19 cellular contexts compared by ENCODE assay signal in the genomic region with DNA sequence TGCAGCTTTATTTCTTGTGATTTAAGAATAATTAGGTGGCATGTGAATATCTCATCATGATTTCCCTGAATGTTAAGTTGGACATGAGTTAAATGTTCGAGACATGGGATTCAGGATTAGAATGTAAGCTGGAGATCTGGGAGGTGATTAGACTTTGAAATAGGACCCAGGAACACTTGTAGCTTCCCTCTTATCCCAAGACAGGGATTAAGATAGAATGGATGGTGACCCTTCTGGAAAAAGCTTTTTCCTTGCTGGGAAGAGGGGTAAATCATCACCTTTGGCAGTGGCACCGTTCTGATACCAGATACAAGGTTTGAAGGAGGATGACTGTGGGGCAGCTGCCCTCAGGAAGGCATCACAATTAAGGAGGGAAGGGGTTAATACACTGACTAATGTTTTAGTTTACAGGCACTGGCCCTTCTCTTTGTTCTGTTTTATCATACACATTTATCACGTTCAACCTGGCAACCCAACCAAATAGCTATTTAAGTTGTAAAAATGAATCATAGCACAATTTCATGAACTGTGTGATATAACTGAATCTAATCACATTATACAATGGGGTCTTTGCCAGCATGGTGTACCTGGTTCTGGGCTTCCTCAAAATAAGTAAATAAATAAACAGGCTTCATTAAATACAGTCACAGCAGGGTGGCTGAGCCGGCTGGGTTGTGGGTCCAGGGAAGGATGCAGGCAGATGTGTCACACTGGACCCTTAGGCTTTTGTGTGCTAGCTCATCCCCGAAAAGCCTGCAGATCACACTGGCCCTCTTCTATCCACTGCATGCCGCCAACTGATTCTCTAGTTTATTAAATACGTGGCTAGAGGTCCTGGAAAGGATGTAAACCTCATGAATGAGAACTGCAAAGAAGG.
DNase-seq lines count a peak whose midpoint lies in the region; ATAC-seq and TF ChIP-seq lines count a peak whose summit lies in the region.
"Had no signal": no experiment of that assay in that cellular context is flagged by ENCODE, and none has a peak within 500 bp of the region (broad histone marks: within the 10 kb centered on the region; RNA-seq: fewer than 3 reads in every experiment).

No MANE protein-coding gene starts in this region.

- intact Hi-C loops in transverse colon (cut with DNase I; ENCODE audit: low total_unique reads): no loop called here

- H3K27me3 ChIP-seq in transverse colon: no peaks in the 10 kb centered on the region

- TF ChIP-seq CTCF in transverse colon (IDR thresholded peaks at IDR 0.05) (no peak), type B pancreatic cell (conservative IDR thresholded peaks at IDR 0.05) (no peak), endothelial cell (IDR thresholded peaks at IDR 0.05; ENCODE audit: unreplicated experiment) (no peak)

- CTCF ChIA-PET in HEK293T (lab: Yijun Ruan, JAX): no interaction called here

- peaks cover 0 to 23% (median 3%) of the 10 kb centered on the region in 4 donors for H3K4me1 ChIP-seq in transverse colon

- in situ Hi-C loops in transverse colon (cut with MboI; ENCODE audit: low pct_ligation_motif_present in 1 of 4, low pct_unique_long_range_greater_than_20kb in 1 of 4, low sequenced_read_pairs in 3 of 4): loop anchor here in 2 of 4 donors (25.0 kb wide), 1 partner anchor 232 kb away; the partner anchor contains the start of gene ZNF503 (in 2 of the 2)

- POLR2A ChIA-PET in HEK293T (lab: Yijun Ruan, JAX): interaction anchor here (0.8 to 1.3 kb wide), 2 partner anchors 239 to 242 kb away, joined by 3 to 6 read pairs; partner anchors contain the start of gene ZNF503

- WGBS in transverse colon (ENCODE audit: low coverage in 1 of 2), 2 donors: 44 to 51% methylated on average over 5 to 7 of the region's 7 CpGs

- H3K36me3 ChIP-seq in transverse colon: no peaks in the 10 kb centered on the region

- ATAC-seq in SK-N-SH treated with all-trans-retinoic acid at 6 μM for 48 hours: peak; percentile 19; the same call in 1 of the 3 replicates
- no peak for ATAC-seq in GM21717 (IDR thresholded peaks at IDR 0.05; ENCODE audit: unreplicated experiment)
- ATAC-seq: HCT116, K562 had no signal

- H3K9me3 ChIP-seq in transverse colon: no peaks in the 10 kb centered on the region

- no peak for TF ChIP-seq EP300 in transverse colon (IDR thresholded peaks at IDR 0.05; ENCODE audit: low read depth)

- TF ChIP-seq POLR2A in transverse colon (IDR thresholded peaks at IDR 0.05): no peak

- H3K27me3 Mint-ChIP-seq in type B pancreatic cell (peaks cover 70% of the 10 kb centered on the region), endothelial cell (ENCODE audit: unreplicated experiment) (no peaks in the 10 kb centered on the region)

- H3K4me1 Mint-ChIP-seq in type B pancreatic cell (ENCODE audit: unreplicated experiment): peaks cover 54% of the 10 kb centered on the region
- peaks cover 5% of the 10 kb centered on the region for H3K4me1 Mint-ChIP-seq in endothelial cell (ENCODE audit: unreplicated experiment)

- H3K9me3 Mint-ChIP-seq in type B pancreatic cell: no peaks in the 10 kb centered on the region
- H3K9me3 Mint-ChIP-seq in endothelial cell (ENCODE audit: unreplicated experiment): no peaks in the 10 kb centered on the region
- H3K9me3 Mint-ChIP-seq: CD4-positive, alpha-beta T cell had no signal

- DNase-seq in NCI-H748 (lab: John Stamatoyannopoulos, UW; ENCODE audit: unreplicated experiment) (peak; percentile 5), NCI-H748 treated with DMSO at 0.1 percent for 48 hours (lab: John Stamatoyannopoulos, UW) (no peak), HEK293T (ENCODE audit: extremely low spot score) (no peak), transverse colon (peak; percentile 17), type B pancreatic cell (ENCODE audit: extremely low spot score, unreplicated experiment) (no peak), endothelial cell (ENCODE audit: low spot score) (no peak)
- DNase-seq: 8988T; CD4-positive, alpha-beta T cell; DMS153; DMS79; GDM1; GOT3; H7; IMR-90 had no signal

- H3K4me3 Mint-ChIP-seq in type B pancreatic cell (no peak overlapping the region), endothelial cell (ENCODE audit: unreplicated experiment) (no peak overlapping the region)
- H3K4me3 Mint-ChIP-seq: CD4-positive, alpha-beta T cell had no signal

- H3K27ac Mint-ChIP-seq in type B pancreatic cell: no peak overlapping the region
- no peak overlapping the region for H3K27ac Mint-ChIP-seq in endothelial cell (ENCODE audit: unreplicated experiment)
- H3K27ac Mint-ChIP-seq: CD4-positive, alpha-beta T cell had no signal

- no peak overlapping the region for H3K4me3 ChIP-seq in transverse colon
- H3K4me3 ChIP-seq: K562 had no signal

- H3K36me3 Mint-ChIP-seq in type B pancreatic cell (no peaks in the 10 kb centered on the region), endothelial cell (ENCODE audit: low read depth, unreplicated experiment) (peaks cover 4% of the 10 kb centered on the region)

- H3K27ac ChIP-seq in transverse colon: no peak overlapping the region
- H3K27ac ChIP-seq: C4-2B had no signal

TF ChIP-seq in HEK293T, 16 proteins besides CTCF, POLR2A, EP300 and RAD21:
- no peak for TF ChIP-seq LEF1 (IDR thresholded peaks at IDR 0.05; ENCODE audit: borderline replicate concordance)
- TF ChIP-seq, protein P1, sequence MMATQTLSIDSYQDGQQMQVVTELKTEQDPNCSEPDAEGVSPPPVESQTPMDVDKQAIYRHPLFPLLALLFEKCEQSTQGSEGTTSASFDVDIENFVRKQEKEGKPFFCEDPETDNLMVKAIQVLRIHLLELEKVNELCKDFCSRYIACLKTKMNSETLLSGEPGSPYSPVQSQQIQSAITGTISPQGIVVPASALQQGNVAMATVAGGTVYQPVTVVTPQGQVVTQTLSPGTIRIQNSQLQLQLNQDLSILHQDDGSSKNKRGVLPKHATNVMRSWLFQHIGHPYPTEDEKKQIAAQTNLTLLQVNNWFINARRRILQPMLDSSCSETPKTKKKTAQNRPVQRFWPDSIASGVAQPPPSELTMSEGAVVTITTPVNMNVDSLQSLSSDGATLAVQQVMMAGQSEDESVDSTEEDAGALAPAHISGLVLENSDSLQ (IDR thresholded peaks at IDR 0.05): peak; percentile 33; the same call in 1 of the 2 replicates

TF ChIP-seq in SK-N-SH treated with all-trans-retinoic acid at 6 μM for 48 hours, 23 proteins besides CTCF, POLR2A, EP300 and RAD21:
- no peak for TF ChIP-seq SNAI2 (CRISPR knock-in tag; IDR thresholded peaks at IDR 0.05)
- TF ChIP-seq POU6F1 (CRISPR knock-in tag; IDR thresholded peaks at IDR 0.05; ENCODE audit: borderline replicate concordance, low read depth): no peak
- peak; percentile 62; the same call in 1 of the 2 replicates for TF ChIP-seq TCF4 (CRISPR knock-in tag; IDR thresholded peaks at IDR 0.05; ENCODE audit: borderline replicate concordance)
- no peak for TF ChIP-seq OSR1 (CRISPR knock-in tag; IDR thresholded peaks at IDR 0.05)
- TF ChIP-seq, protein P2, sequence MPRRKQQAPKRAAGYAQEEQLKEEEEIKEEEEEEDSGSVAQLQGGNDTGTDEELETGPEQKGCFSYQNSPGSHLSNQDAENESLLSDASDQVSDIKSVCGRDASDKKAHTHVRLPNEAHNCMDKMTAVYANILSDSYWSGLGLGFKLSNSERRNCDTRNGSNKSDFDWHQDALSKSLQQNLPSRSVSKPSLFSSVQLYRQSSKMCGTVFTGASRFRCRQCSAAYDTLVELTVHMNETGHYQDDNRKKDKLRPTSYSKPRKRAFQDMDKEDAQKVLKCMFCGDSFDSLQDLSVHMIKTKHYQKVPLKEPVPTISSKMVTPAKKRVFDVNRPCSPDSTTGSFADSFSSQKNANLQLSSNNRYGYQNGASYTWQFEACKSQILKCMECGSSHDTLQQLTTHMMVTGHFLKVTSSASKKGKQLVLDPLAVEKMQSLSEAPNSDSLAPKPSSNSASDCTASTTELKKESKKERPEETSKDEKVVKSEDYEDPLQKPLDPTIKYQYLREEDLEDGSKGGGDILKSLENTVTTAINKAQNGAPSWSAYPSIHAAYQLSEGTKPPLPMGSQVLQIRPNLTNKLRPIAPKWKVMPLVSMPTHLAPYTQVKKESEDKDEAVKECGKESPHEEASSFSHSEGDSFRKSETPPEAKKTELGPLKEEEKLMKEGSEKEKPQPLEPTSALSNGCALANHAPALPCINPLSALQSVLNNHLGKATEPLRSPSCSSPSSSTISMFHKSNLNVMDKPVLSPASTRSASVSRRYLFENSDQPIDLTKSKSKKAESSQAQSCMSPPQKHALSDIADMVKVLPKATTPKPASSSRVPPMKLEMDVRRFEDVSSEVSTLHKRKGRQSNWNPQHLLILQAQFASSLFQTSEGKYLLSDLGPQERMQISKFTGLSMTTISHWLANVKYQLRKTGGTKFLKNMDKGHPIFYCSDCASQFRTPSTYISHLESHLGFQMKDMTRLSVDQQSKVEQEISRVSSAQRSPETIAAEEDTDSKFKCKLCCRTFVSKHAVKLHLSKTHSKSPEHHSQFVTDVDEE (CRISPR knock-in tag; IDR thresholded peaks at IDR 0.05): 0 out of 2 replicates have a peak, but pooled peaks have one; percentile 31
- no peak for TF ChIP-seq PPARA (CRISPR knock-in tag; IDR thresholded peaks at IDR 0.05; ENCODE audit: borderline replicate concordance)
- TF ChIP-seq ZC3H10 (CRISPR knock-in tag; IDR thresholded peaks at IDR 0.05): no peak
- TF ChIP-seq ISL1 (CRISPR knock-in tag; IDR thresholded peaks at IDR 0.05): peak; percentile 56
- no peak for TF ChIP-seq BACH2 (CRISPR knock-in tag; IDR thresholded peaks at IDR 0.05; ENCODE audit: borderline replicate concordance)

Comparison
In these comparisons a context has a peak if more than half of its experiments do, and no peak if none do; other contexts are left out.
1. DNase-seq: peak in NCI-H748 (single experiment) and transverse colon (single experiment); none in NCI-H748 treated with DMSO at 0.1 percent for 48 hours (single experiment), HEK293T (single experiment), type B pancreatic cell (single experiment) and endothelial cell (single experiment).